19 cellular contexts compared by ENCODE assay signal in genomic region chr16:86389566-86390328, GRCh38.
"Had no signal": no experiment of that assay in that cellular context is flagged by ENCODE, and none has a peak within 500 bp of the region (broad histone marks: within the 10 kb centered on the region; RNA-seq: fewer than 3 reads in every experiment).

No MANE protein-coding gene starts in this region.

- H3K4me1 Mint-ChIP-seq: activated CD4-positive, alpha-beta T cell treated with anti-CD3 and anti-CD28 coated beads for 36 hours; activated naive CD8-positive, alpha-beta T cell treated with anti-CD3 and anti-CD28 coated beads for 36 hours; central memory CD8-positive, alpha-beta T cell; WTC11 had no signal

- ATAC-seq: activated CD4-positive, alpha-beta T cell treated with anti-CD3 and anti-CD28 coated beads for 36 hours; body of pancreas; gastroesophageal sphincter; heart right ventricle; naive thymus-derived CD4-positive, alpha-beta T cell; pancreas; WTC11 had no signal

- H3K27ac ChIP-seq: body of pancreas, coronary artery, gastroesophageal sphincter, heart right ventricle, neutrophil, pancreas, tibial artery had no signal

- DNase-seq: activated CD4-positive, alpha-beta memory T cell treated with anti-CD3 and anti-CD28 coated beads for 36 hours; activated CD4-positive, alpha-beta T cell treated with anti-CD3 and anti-CD28 coated beads for 36 hours; activated naive CD8-positive, alpha-beta T cell treated with anti-CD3 and anti-CD28 coated beads for 36 hours; body of pancreas; effector CD8-positive, alpha-beta T cell; heart right ventricle; kidney glomerular epithelial cell; mesendoderm; naive thymus-derived CD4-positive, alpha-beta T cell; pancreas; stimulated activated CD8-positive, alpha-beta memory T cell treated with anti-CD3 and anti-CD28 coated beads, Interleukin-4, amount 100 ng/mL, for 48 hours; stimulated activated naive CD4-positive, alpha-beta T cell treated with Interleukin-2 at 50 U/mL for 16 hours; tibial artery had no signal

- H3K4me3 Mint-ChIP-seq: activated CD4-positive, alpha-beta memory T cell treated with anti-CD3 and anti-CD28 coated beads for 36 hours; activated CD4-positive, alpha-beta T cell treated with anti-CD3 and anti-CD28 coated beads for 36 hours; activated naive CD8-positive, alpha-beta T cell treated with anti-CD3 and anti-CD28 coated beads for 36 hours; central memory CD8-positive, alpha-beta T cell; naive thymus-derived CD4-positive, alpha-beta T cell; T-helper 2 cell treated with Interferon-gamma antibody and Interleukin-4, amounts not matched to agents 5 μg/mL and 100 μg/mL, for 36 hours; WTC11 had no signal

- FAIRE-seq: pancreas had no signal

- H3K27ac Mint-ChIP-seq: activated CD4-positive, alpha-beta memory T cell treated with anti-CD3 and anti-CD28 coated beads for 36 hours; activated CD4-positive, alpha-beta T cell treated with anti-CD3 and anti-CD28 coated beads for 36 hours; activated naive CD8-positive, alpha-beta T cell treated with anti-CD3 and anti-CD28 coated beads for 36 hours; naive thymus-derived CD4-positive, alpha-beta T cell; T-helper 2 cell treated with Interferon-gamma antibody and Interleukin-4, amounts not matched to agents 5 μg/mL and 100 μg/mL, for 36 hours; WTC11 had no signal

- H3K4me3 ChIP-seq: body of pancreas, coronary artery, gastroesophageal sphincter, heart right ventricle, pancreas, tibial artery had no signal

- H3K9me3 Mint-ChIP-seq: activated CD4-positive, alpha-beta memory T cell treated with anti-CD3 and anti-CD28 coated beads for 36 hours; activated naive CD8-positive, alpha-beta T cell treated with anti-CD3 and anti-CD28 coated beads for 36 hours; central memory CD8-positive, alpha-beta T cell; T-helper 2 cell treated with Interferon-gamma antibody and Interleukin-4, amounts not matched to agents 5 μg/mL and 100 μg/mL, for 36 hours had no signal

- H3K36me3 Mint-ChIP-seq: activated CD4-positive, alpha-beta memory T cell treated with anti-CD3 and anti-CD28 coated beads for 36 hours; activated naive CD8-positive, alpha-beta T cell treated with anti-CD3 and anti-CD28 coated beads for 36 hours; naive thymus-derived CD4-positive, alpha-beta T cell; WTC11 had no signal

- H3K27me3 ChIP-seq: gastroesophageal sphincter, pancreas had no signal
